ENCODE assay signal across 11 cellular contexts in the genomic region with DNA sequence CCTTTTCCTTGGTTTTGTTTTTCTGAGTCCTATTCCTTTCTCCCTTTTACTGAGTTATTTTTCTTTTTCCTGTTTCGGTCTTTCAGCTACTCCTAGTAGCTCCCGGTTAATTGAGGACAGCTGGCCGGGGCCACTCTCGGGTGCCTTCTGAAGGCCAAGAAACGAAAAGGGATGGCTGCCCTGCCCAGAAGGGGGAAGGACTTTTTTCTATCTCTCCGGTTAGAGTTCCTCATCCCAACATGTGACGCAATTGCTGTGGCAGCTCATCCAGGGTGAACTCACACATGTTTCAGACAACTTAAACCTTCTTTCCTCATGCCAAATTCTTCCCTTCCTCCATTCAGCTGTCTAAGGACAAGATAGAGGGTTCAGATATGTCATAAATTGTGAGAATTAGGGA.
DNase-seq lines count a peak whose midpoint lies in the region; ATAC-seq and TF ChIP-seq lines count a peak whose summit lies in the region.
"Had no signal": no experiment of that assay in that cellular context is flagged by ENCODE, and none has a peak within 500 bp of the region (broad histone marks: within the 10 kb centered on the region; RNA-seq: fewer than 3 reads in every experiment).

No MANE protein-coding gene starts in this region.

- H3K36me3 ChIP-seq in iPS DF 6.9 (ENCODE audit: control insufficient read depth, insufficient read depth, low read length): peaks cover 8% of the 10 kb centered on the region; the same call in 1 of the 2 replicates
- H3K36me3 ChIP-seq: SJCRH30 had no signal

- peak; percentile 91 for DNase-seq in GM03348 (ENCODE audit: low spot score)
- DNase-seq in astrocyte of the spinal cord (ENCODE audit: low read depth, low spot score): peak; percentile 19
- DNase-seq in iPS DF 6.9 (ENCODE audit: low read depth, low spot score): no peak
- DNase-seq in skeletal muscle cell (ENCODE audit: low read depth): peak; percentile 66
- DNase-seq in activated naive CD4-positive, alpha-beta T cell treated with anti-CD3 and anti-CD28 coated beads, Interleukin-2, amount 50 U/mL, for 16 hours: no peak
- DNase-seq in NCI-H2081 treated with DMSO at 0.1 percent for 48 hours (lab: John Stamatoyannopoulos, UW): no peak
- DNase-seq: NCI-H2029; stimulated activated CD4-positive, alpha-beta T cell treated with anti-CD3 and anti-CD28 coated beads, Interleukin-4, amount 100 ng/mL, for 24 hours had no signal

- ATAC-seq in GM21526 (IDR thresholded peaks at IDR 0.05; ENCODE audit: low FRiP score, unreplicated experiment) (no peak), HG02763 (IDR thresholded peaks at IDR 0.05; ENCODE audit: unreplicated experiment) (no peak)

- peak overlapping the region; percentile 37 for H3K27ac ChIP-seq in iPS DF 6.9 (ENCODE audit: low read length)
- H3K27ac ChIP-seq: SJCRH30 had no signal

- no peaks in the 10 kb centered on the region for H3K27me3 ChIP-seq in iPS DF 6.9 (ENCODE audit: control insufficient read depth, insufficient read depth, low read length)
- H3K27me3 ChIP-seq: SJCRH30 had no signal

- in situ Hi-C loops in astrocyte of the spinal cord (cut with HindIII; ENCODE audit: low sequenced_read_pairs): no loop called here

- H3K4me3 ChIP-seq in astrocyte of the spinal cord (ENCODE audit: low read depth, low read length): no peak overlapping the region
- peak overlapping the region; percentile 36 for H3K4me3 ChIP-seq in iPS DF 6.9 (ENCODE audit: low read length)
- no peak overlapping the region for H3K4me3 ChIP-seq in skeletal muscle cell (ENCODE audit: low read depth, low read length)
- H3K4me3 ChIP-seq: SJCRH30 had no signal

- peaks cover 1% of the 10 kb centered on the region; the same call in 1 of the 2 replicates for H3K4me1 ChIP-seq in iPS DF 6.9 (ENCODE audit: control insufficient read depth, insufficient read depth, low read length)
- H3K4me1 ChIP-seq: SJCRH30 had no signal

- no peak for TF ChIP-seq CTCF in astrocyte of the spinal cord (IDR thresholded peaks at IDR 0.05; ENCODE audit: low read depth, low read length)

- H3K9me3 ChIP-seq in iPS DF 6.9 (ENCODE audit: control insufficient read depth, insufficient read depth, low read length): no peaks in the 10 kb centered on the region
- H3K9me3 ChIP-seq: SJCRH30 had no signal

- no CpG with 5 or more reads among the region's 7 CpGs for WGBS in iPS DF 6.9 (ENCODE audit: insufficient coverage, insufficient read length)

Comparison
In these comparisons a context has a peak if more than half of its experiments do, and no peak if none do; other contexts are left out.
1. DNase-seq: peak in GM03348 (single experiment), astrocyte of the spinal cord (single experiment) and skeletal muscle cell (single experiment); none in iPS DF 6.9 (single experiment), activated naive CD4-positive, alpha-beta T cell treated with anti-CD3 and anti-CD28 coated beads, Interleukin-2, amount 50 U/mL, for 16 hours (single experiment) and NCI-H2081 treated with DMSO at 0.1 percent for 48 hours (single experiment).